7 cellular contexts compared by ENCODE assay signal in the genomic region with DNA sequence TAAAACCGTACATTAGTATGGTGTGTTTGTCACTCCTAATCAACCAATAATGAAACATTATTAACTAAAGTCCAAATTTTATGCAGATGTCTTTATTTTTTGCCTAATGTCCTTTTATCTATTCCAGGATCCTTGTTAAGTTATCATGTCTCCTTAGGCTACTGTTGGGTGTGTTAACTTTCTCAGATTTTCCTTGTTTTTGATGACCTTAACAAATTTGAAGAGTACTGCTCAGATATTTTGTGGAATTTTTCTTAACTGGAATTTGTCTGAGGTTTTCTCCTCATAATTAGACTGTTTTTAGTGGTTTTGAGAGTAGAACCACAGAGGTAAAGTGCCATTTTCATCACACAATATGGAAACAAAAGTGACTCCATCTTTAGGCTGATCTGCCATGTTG.
"Had no signal": no experiment of that assay in that cellular context is flagged by ENCODE, and none has a peak within 500 bp of the region (broad histone marks: within the 10 kb centered on the region; RNA-seq: fewer than 3 reads in every experiment).

No MANE protein-coding gene starts in this region.

- H3K27me3 Mint-ChIP-seq: IgD-negative memory B cell had no signal

- H3K9ac ChIP-seq: KMS-11 had no signal

- H3K4me3 Mint-ChIP-seq: IgD-negative memory B cell had no signal

- H3K27ac Mint-ChIP-seq: IgD-negative memory B cell had no signal

- H3K27ac ChIP-seq: HL-60, KMS-11 had no signal

- FAIRE-seq: HTR-8/SVneo had no signal

- DNase-seq: Karpas-422, KBM-7, KG1 had no signal

- H3K4me1 Mint-ChIP-seq: IgD-negative memory B cell had no signal

- H3K4me2 ChIP-seq: KMS-11 had no signal
